In the genomic region with DNA sequence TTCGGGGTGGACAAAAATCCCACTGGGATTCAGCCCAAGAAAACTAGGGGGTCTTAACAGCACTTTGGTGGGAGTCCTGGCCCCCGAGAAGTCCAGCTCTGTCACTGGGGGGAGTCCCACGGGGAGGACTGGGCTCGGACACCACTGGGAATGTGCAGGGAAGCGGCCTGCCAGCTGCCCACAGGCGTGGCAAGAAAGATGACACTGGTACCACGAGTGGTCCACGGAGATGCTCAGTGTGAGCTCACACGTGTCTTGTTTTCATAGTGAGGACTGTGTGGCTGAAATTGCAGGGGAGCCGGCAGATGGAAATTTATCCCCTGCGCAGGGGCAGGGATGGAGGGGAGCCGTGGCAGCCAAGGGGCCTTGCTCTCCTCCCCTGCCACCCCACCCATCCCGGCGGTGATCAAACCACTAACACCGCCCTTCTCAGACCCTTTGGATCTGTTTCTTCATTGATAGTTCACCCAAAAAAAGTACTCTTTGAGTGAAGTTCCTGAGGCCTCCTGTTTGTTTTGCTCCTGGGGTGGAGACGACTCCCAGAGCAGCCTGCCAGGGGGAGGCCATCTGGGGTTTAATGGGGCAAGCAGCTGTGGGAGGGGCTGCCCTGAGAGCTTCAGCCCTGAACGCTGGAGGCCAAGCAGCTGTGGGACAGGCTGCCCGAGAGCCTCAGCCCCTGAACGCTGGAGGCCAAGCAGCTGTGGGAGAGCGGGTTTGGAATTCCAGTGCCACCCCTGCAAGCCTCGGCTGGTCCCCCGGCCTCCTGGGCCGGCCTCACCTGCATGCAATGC, we compare ENCODE assay signal across 1 cellular context.
TF ChIP-seq lines count a peak whose summit lies in the region.

No MANE protein-coding gene starts in this region.

TF ChIP-seq in HepG2, 621 proteins besides CTCF, POLR2A, EP300 and RAD21 (continued from another document):
- TF ChIP-seq, protein P1, sequence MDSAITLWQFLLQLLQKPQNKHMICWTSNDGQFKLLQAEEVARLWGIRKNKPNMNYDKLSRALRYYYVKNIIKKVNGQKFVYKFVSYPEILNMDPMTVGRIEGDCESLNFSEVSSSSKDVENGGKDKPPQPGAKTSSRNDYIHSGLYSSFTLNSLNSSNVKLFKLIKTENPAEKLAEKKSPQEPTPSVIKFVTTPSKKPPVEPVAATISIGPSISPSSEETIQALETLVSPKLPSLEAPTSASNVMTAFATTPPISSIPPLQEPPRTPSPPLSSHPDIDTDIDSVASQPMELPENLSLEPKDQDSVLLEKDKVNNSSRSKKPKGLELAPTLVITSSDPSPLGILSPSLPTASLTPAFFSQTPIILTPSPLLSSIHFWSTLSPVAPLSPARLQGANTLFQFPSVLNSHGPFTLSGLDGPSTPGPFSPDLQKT (CRISPR knock-in tag; IDR thresholded peaks at IDR 0.05; ENCODE audit: borderline replicate concordance) = no peak
- TF ChIP-seq ZNF121 (CRISPR knock-in tag; IDR thresholded peaks at IDR 0.05) = no peak
- TF ChIP-seq, protein P2, sequence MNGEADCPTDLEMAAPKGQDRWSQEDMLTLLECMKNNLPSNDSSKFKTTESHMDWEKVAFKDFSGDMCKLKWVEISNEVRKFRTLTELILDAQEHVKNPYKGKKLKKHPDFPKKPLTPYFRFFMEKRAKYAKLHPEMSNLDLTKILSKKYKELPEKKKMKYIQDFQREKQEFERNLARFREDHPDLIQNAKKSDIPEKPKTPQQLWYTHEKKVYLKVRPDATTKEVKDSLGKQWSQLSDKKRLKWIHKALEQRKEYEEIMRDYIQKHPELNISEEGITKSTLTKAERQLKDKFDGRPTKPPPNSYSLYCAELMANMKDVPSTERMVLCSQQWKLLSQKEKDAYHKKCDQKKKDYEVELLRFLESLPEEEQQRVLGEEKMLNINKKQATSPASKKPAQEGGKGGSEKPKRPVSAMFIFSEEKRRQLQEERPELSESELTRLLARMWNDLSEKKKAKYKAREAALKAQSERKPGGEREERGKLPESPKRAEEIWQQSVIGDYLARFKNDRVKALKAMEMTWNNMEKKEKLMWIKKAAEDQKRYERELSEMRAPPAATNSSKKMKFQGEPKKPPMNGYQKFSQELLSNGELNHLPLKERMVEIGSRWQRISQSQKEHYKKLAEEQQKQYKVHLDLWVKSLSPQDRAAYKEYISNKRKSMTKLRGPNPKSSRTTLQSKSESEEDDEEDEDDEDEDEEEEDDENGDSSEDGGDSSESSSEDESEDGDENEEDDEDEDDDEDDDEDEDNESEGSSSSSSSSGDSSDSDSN (CRISPR knock-in tag; IDR thresholded peaks at IDR 0.05) = no peak
- TF ChIP-seq, protein P3, sequence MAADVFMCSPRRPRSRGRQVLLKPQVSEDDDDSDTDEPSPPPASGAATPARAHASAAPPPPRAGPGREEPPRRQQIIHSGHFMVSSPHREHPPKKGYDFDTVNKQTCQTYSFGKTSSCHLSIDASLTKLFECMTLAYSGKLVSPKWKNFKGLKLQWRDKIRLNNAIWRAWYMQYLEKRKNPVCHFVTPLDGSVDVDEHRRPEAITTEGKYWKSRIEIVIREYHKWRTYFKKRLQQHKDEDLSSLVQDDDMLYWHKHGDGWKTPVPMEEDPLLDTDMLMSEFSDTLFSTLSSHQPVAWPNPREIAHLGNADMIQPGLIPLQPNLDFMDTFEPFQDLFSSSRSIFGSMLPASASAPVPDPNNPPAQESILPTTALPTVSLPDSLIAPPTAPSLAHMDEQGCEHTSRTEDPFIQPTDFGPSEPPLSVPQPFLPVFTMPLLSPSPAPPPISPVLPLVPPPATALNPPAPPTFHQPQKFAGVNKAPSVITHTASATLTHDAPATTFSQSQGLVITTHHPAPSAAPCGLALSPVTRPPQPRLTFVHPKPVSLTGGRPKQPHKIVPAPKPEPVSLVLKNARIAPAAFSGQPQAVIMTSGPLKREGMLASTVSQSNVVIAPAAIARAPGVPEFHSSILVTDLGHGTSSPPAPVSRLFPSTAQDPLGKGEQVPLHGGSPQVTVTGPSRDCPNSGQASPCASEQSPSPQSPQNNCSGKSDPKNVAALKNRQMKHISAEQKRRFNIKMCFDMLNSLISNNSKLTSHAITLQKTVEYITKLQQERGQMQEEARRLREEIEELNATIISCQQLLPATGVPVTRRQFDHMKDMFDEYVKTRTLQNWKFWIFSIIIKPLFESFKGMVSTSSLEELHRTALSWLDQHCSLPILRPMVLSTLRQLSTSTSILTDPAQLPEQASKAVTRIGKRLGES (CRISPR knock-in tag; IDR thresholded peaks at IDR 0.05; ENCODE audit: borderline replicate concordance) = no peak
- TF ChIP-seq, protein P4, sequence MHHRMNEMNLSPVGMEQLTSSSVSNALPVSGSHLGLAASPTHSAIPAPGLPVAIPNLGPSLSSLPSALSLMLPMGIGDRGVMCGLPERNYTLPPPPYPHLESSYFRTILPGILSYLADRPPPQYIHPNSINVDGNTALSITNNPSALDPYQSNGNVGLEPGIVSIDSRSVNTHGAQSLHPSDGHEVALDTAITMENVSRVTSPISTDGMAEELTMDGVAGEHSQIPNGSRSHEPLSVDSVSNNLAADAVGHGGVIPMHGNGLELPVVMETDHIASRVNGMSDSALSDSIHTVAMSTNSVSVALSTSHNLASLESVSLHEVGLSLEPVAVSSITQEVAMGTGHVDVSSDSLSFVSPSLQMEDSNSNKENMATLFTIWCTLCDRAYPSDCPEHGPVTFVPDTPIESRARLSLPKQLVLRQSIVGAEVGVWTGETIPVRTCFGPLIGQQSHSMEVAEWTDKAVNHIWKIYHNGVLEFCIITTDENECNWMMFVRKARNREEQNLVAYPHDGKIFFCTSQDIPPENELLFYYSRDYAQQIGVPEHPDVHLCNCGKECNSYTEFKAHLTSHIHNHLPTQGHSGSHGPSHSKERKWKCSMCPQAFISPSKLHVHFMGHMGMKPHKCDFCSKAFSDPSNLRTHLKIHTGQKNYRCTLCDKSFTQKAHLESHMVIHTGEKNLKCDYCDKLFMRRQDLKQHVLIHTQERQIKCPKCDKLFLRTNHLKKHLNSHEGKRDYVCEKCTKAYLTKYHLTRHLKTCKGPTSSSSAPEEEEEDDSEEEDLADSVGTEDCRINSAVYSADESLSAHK (CRISPR knock-in tag; IDR thresholded peaks at IDR 0.05; ENCODE audit: borderline replicate concordance) = no peak
